22 cellular contexts compared by ENCODE assay signal in the genomic region with DNA sequence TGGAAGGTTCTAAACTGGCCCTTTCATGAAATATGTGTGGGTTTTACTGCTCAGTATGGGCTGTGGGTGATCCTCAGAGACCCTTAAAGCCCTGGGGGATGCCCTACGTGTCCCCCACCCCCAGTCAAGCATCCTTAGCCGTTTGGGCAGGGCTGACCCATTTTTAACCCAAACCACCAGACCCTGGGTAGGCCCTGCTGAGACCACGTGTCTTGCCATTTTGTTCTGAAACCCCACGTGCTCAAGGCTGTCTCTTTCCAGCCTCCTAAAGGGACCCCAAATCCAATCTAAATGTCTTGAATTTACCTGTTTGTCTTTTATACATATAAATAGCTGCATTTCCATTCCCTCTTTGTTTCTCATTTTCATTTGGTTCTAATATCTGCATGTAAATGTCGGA.
"Had no signal": no experiment of that assay in that cellular context is flagged by ENCODE, and none has a peak within 500 bp of the region (broad histone marks: within the 10 kb centered on the region; RNA-seq: fewer than 3 reads in every experiment).

No MANE protein-coding gene starts in this region.

- H3K4me1 Mint-ChIP-seq: activated CD4-positive, alpha-beta T cell treated with anti-CD3 and anti-CD28 coated beads, Interleukin-2, amount 10 ng/mL, durations not matched to agents 7 days and 5 days; activated naive CD4-positive, alpha-beta T cell treated with anti-CD3 and anti-CD28 coated beads, Interleukin-2, amount 50 U/mL, for 24 hours had no signal

- H3K4me3 ChIP-seq: breast epithelium, SJSA1 had no signal

- H3K36me3 ChIP-seq: breast epithelium, SJSA1 had no signal

- H3K9me3 Mint-ChIP-seq: activated CD4-positive, alpha-beta memory T cell treated with anti-CD3 and anti-CD28 coated beads for 36 hours; activated CD4-positive, alpha-beta T cell treated with anti-CD3 and anti-CD28 coated beads, Interleukin-2, amount 10 ng/mL, durations not matched to agents 7 days and 5 days; activated naive CD4-positive, alpha-beta T cell treated with anti-CD3 and anti-CD28 coated beads, Interleukin-2, amount 50 U/mL, for 24 hours; T-helper 1 cell treated with Interleukin-12 subunit alpha and Interleukin-12 subunit beta and Interleukin-4 antibody, amounts not matched to agents 30 μg/mL and 1 μg/mL, for 36 hours; WTC11 had no signal

- H3K4me3 Mint-ChIP-seq: activated CD4-positive, alpha-beta memory T cell treated with anti-CD3 and anti-CD28 coated beads for 36 hours; activated CD4-positive, alpha-beta T cell treated with anti-CD3 and anti-CD28 coated beads, Interleukin-2, amount 10 ng/mL, durations not matched to agents 7 days and 5 days; activated naive CD4-positive, alpha-beta T cell treated with anti-CD3 and anti-CD28 coated beads, Interleukin-2, amount 50 U/mL, for 24 hours; T-helper 1 cell treated with Interleukin-12 subunit alpha and Interleukin-12 subunit beta and Interleukin-4 antibody, amounts not matched to agents 30 μg/mL and 1 μg/mL, for 36 hours; WTC11 had no signal

- ATAC-seq: PC-3, WTC11 had no signal

- FAIRE-seq: RCC 7860 had no signal

- H3K36me3 Mint-ChIP-seq: activated CD4-positive, alpha-beta memory T cell treated with anti-CD3 and anti-CD28 coated beads for 36 hours; activated naive CD4-positive, alpha-beta T cell treated with anti-CD3 and anti-CD28 coated beads, Interleukin-2, amount 50 U/mL, for 24 hours; WTC11 had no signal

- H3K27me3 Mint-ChIP-seq: activated naive CD4-positive, alpha-beta T cell treated with anti-CD3 and anti-CD28 coated beads, Interleukin-2, amount 50 U/mL, for 24 hours had no signal

- H3K9me3 ChIP-seq: breast epithelium, SJSA1 had no signal

- DNase-seq: activated CD4-positive, alpha-beta memory T cell treated with anti-CD3 and anti-CD28 coated beads for 36 hours; activated CD4-positive, alpha-beta T cell treated with anti-CD3 and anti-CD28 coated beads for 1 hour; activated CD4-positive, alpha-beta T cell treated with anti-CD3 and anti-CD28 coated beads, Interleukin-2, amount 10 ng/mL, durations not matched to agents 7 days and 5 days; activated naive CD4-positive, alpha-beta T cell; aorta; caudate nucleus; MM.1S; NCI-H1105; NCI-H1436; NCI-H1694 treated with DMSO at 0.1 percent for 48 hours; NCI-H2029 treated with DMSO at 0.1 percent for 48 hours; NCI-H345; NCI-H510A; NCI-H526 treated with DMSO at 0.1 percent for 48 hours; PC-3; SHP77 had no signal

- H3K27ac Mint-ChIP-seq: activated CD4-positive, alpha-beta memory T cell treated with anti-CD3 and anti-CD28 coated beads for 36 hours; activated CD4-positive, alpha-beta T cell treated with anti-CD3 and anti-CD28 coated beads, Interleukin-2, amount 10 ng/mL, durations not matched to agents 7 days and 5 days; activated naive CD4-positive, alpha-beta T cell treated with anti-CD3 and anti-CD28 coated beads, Interleukin-2, amount 50 U/mL, for 24 hours; T-helper 1 cell treated with Interleukin-12 subunit alpha and Interleukin-12 subunit beta and Interleukin-4 antibody, amounts not matched to agents 30 μg/mL and 1 μg/mL, for 36 hours; WTC11 had no signal

- H3K4me1 ChIP-seq: breast epithelium, SJSA1 had no signal
